ENCODE assay signal across 8 cellular contexts in the genomic region with DNA sequence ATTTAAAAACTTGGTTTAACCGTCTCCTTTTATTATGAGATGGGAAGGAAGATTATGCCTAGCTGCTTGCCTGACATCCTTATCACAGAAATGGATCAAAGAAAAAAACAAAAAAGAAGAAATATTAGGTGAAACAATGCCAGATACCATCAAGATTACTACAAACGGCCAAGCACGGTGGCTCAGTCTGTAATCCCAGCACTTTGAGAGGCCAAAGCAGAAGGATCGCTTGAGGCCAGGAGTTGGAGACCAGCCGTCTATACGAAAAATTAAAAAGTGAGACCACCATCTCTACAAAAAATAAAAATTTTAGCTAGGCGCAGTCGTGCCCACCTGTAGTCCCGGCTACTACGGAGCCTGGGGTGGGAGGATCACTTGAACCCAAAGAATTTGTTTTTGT. TPM values are rescaled to one million over a fixed set of nuclear protein-coding genes. Genes with fewer than 3 reads are reported as not detected.
DNase-seq lines count a peak whose midpoint lies in the region; ATAC-seq and TF ChIP-seq lines count a peak whose summit lies in the region.

No MANE protein-coding gene starts in this region.

- no peaks in the 10 kb centered on the region for H3K27me3 ChIP-seq in Karpas-422 (ENCODE audit: low read length)
- H3K27me3 ChIP-seq in neural cell (ENCODE audit: insufficient read depth, low read depth, low read length): no peaks in the 10 kb centered on the region

- H3K9me2 ChIP-seq in Karpas-422 (replicated peaks; ENCODE audit: insufficient read depth, low read length): no peaks in the 10 kb centered on the region
- H3K9me2 ChIP-seq in neural cell (ENCODE audit: insufficient read depth, low read length): no peaks in the 10 kb centered on the region

- H3K36me3 ChIP-seq in Karpas-422 (ENCODE audit: insufficient read depth, low read length): no peaks in the 10 kb centered on the region
- no peaks in the 10 kb centered on the region for H3K36me3 ChIP-seq in neural cell (ENCODE audit: insufficient read depth, low read length)

- H3K9ac ChIP-seq in Karpas-422 (ENCODE audit: low read length): peak overlapping the region; percentile 93
- peak overlapping the region; percentile 90 for H3K9ac ChIP-seq in neural cell (ENCODE audit: low read length)

- DNase-seq in Karpas-422 (no peak), coronary artery (ENCODE audit: low spot score) (no peak), RKO (ENCODE audit: low spot score) (no peak), DMS53 (lab: John Stamatoyannopoulos, UW) (no peak), NOMO-1 (lab: John Stamatoyannopoulos, UW; ENCODE audit: unreplicated experiment in 2 of 2) (no peak)

- no peak overlapping the region for H2AFZ ChIP-seq in Karpas-422 (ENCODE audit: low read length)
- H2AFZ ChIP-seq in neural cell (ENCODE audit: low read depth, low read length): no peak overlapping the region

- TF ChIP-seq EP300 in neural cell (conservative IDR thresholded peaks at IDR 0.05; ENCODE audit: poor library complexity, severe bottlenecking): no peak

- H3K79me2 ChIP-seq in Karpas-422 (ENCODE audit: low read length) (peaks cover 72% of the 10 kb centered on the region), neural cell (replicated peaks; ENCODE audit: insufficient read depth, low read length) (peaks cover 63% of the 10 kb centered on the region)

- H3K27ac ChIP-seq in C4-2B (peak overlapping the region; percentile 51; the same call in 1 of the 2 replicates), Karpas-422 (ENCODE audit: low read length) (peak overlapping the region; percentile 78; the same call in 1 of the 2 replicates), coronary artery (no peak overlapping the region), neural cell (ENCODE audit: low read length) (peak overlapping the region; percentile 96)

- H4K20me1 ChIP-seq in Karpas-422 (ENCODE audit: insufficient read depth, low read depth, low read length): peaks cover 32% of the 10 kb centered on the region
- no peaks in the 10 kb centered on the region for H4K20me1 ChIP-seq in neural cell (ENCODE audit: insufficient read depth)

- ATAC-seq in GM21529 (IDR thresholded peaks at IDR 0.05; ENCODE audit: unreplicated experiment): no peak

- TF ChIP-seq RAD21 in neural cell (conservative IDR thresholded peaks at IDR 0.05): no peak

- H3K4me3 ChIP-seq in Karpas-422 (ENCODE audit: low read length) (peak overlapping the region; percentile 97), coronary artery (peak overlapping the region; percentile 87), neural cell (ENCODE audit: low read length) (peak overlapping the region; percentile 94)

- TF ChIP-seq CTCF in C4-2B (conservative IDR thresholded peaks at IDR 0.05) (no peak), coronary artery (IDR thresholded peaks at IDR 0.05) (no peak), neural cell (IDR thresholded peaks at IDR 0.05; ENCODE audit: poor library complexity, severe bottlenecking) (no peak)

- H3F3A ChIP-seq in neural cell (ENCODE audit: insufficient read depth, low read length, poor library complexity, severe bottlenecking): peaks cover 5% of the 10 kb centered on the region

- peaks cover 64% of the 10 kb centered on the region for H3K4me1 ChIP-seq in Karpas-422 (ENCODE audit: low read length)

- H3K4me2 ChIP-seq in Karpas-422 (ENCODE audit: low read depth, low read length, poor library complexity, severe bottlenecking) (peak overlapping the region; percentile 96), neural cell (ENCODE audit: low read length) (peak overlapping the region; percentile 91)

- H3K9me3 ChIP-seq in Karpas-422 (ENCODE audit: low read length) (no peaks in the 10 kb centered on the region), neural cell (ENCODE audit: low read length) (no peaks in the 10 kb centered on the region)

TF ChIP-seq in neural cell, 6 proteins besides CTCF, POLR2A, EP300 and RAD21:
- TF ChIP-seq SMC3 (conservative IDR thresholded peaks at IDR 0.05; ENCODE audit: poor library complexity) (no peak), POLR2AphosphoS5 (IDR thresholded peaks at IDR 0.05) (no peak), TAF1 (IDR thresholded peaks at IDR 0.05; ENCODE audit: low read depth) (no peak), MXI1 (conservative IDR thresholded peaks at IDR 0.05; ENCODE audit: poor library complexity, severe bottlenecking) (no peak), EZH2 (IDR thresholded peaks at IDR 0.05; ENCODE audit: borderline replicate concordance, insufficient read depth, low read length, poor library complexity, severe bottlenecking) (no peak)
- TF ChIP-seq, protein P1, sequence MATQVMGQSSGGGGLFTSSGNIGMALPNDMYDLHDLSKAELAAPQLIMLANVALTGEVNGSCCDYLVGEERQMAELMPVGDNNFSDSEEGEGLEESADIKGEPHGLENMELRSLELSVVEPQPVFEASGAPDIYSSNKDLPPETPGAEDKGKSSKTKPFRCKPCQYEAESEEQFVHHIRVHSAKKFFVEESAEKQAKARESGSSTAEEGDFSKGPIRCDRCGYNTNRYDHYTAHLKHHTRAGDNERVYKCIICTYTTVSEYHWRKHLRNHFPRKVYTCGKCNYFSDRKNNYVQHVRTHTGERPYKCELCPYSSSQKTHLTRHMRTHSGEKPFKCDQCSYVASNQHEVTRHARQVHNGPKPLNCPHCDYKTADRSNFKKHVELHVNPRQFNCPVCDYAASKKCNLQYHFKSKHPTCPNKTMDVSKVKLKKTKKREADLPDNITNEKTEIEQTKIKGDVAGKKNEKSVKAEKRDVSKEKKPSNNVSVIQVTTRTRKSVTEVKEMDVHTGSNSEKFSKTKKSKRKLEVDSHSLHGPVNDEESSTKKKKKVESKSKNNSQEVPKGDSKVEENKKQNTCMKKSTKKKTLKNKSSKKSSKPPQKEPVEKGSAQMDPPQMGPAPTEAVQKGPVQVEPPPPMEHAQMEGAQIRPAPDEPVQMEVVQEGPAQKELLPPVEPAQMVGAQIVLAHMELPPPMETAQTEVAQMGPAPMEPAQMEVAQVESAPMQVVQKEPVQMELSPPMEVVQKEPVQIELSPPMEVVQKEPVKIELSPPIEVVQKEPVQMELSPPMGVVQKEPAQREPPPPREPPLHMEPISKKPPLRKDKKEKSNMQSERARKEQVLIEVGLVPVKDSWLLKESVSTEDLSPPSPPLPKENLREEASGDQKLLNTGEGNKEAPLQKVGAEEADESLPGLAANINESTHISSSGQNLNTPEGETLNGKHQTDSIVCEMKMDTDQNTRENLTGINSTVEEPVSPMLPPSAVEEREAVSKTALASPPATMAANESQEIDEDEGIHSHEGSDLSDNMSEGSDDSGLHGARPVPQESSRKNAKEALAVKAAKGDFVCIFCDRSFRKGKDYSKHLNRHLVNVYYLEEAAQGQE (IDR thresholded peaks at IDR 0.05; ENCODE audit: borderline replicate concordance): no peak

RNA-seq across cellular contexts. Expression of a gene that starts 2.3 kb away (rescaled TPM):
- 56.9 and 103 TPM in 2 replicates for total RNA-seq in Karpas-422 (2014; rRNA removed; shearing (Covaris generic); ENCODE audit: low replicate concordance)
- 64.0 and 74.8 TPM in 2 replicates for polyA plus RNA-seq in neural cell
- polyA minus RNA-seq in neural cell: 172 and 182 TPM in 2 replicates

RNA-seq across cellular contexts. Expression of a gene that starts 53.1 kb away (rescaled TPM):
- 70.6 and 122 TPM in 2 replicates for total RNA-seq in Karpas-422 (2014; rRNA removed; shearing (Covaris generic); ENCODE audit: low replicate concordance)
- 449 and 451 TPM in 2 replicates for polyA plus RNA-seq in neural cell
- polyA minus RNA-seq in neural cell: 174 and 193 TPM in 2 replicates

Comparison
In these comparisons a context has a peak if more than half of its experiments do, and no peak if none do; other contexts are left out.
1. H3K27ac ChIP-seq: peak in C4-2B (single experiment), Karpas-422 (single experiment) and neural cell (single experiment); none in coronary artery (0 of 2).
2. Peak in every context shown above with its lines, with median percentiles within 50 percentile points of each other: H3K4me3 ChIP-seq.